8 cellular contexts compared by ENCODE assay signal in genomic region chr6:166488081-166488685, GRCh38.
DNase-seq lines count a peak whose midpoint lies in the region; ATAC-seq, FAIRE-seq and TF ChIP-seq lines count a peak whose summit lies in the region.

No MANE protein-coding gene starts in this region.

- H2AFZ ChIP-seq in keratinocyte (ENCODE audit: control insufficient read depth, low read length), result peak overlapping the region; percentile 40

- dilution Hi-C loops in keratinocyte (cut with MboI; ENCODE audit: extremely low pct_ligation_motif_present, low sequenced_read_pairs), result no loop called here

- H3K4me1 ChIP-seq in keratinocyte (ENCODE audit: control insufficient read depth, extremely low read depth, insufficient read depth, low read length), result no peaks in the 10 kb centered on the region

- no peaks in the 10 kb centered on the region for H3K9me3 ChIP-seq in keratinocyte (ENCODE audit: control insufficient read depth, low read depth, low read length)
- H3K9me3 ChIP-seq in MG63, result no peaks in the 10 kb centered on the region

- no peak overlapping the region for H3K27ac ChIP-seq in keratinocyte (ENCODE audit: control insufficient read depth, insufficient read depth, low read length)

- H3K36me3 ChIP-seq in keratinocyte (ENCODE audit: control insufficient read depth in 2 of 2, extremely low read depth in 1 of 2, insufficient read depth in 2 of 2, low read length in 2 of 2), result no peaks in the 10 kb centered on the region
- H3K36me3 ChIP-seq in MG63, result no peaks in the 10 kb centered on the region

- DNase-seq in GM12865 (ENCODE audit: low read depth), result peak; percentile 89
- DNase-seq in OCI-M1 (lab: John Stamatoyannopoulos, UW), result peak; percentile 23
- DNase-seq in activated naive CD4-positive, alpha-beta T cell (lab: John Stamatoyannopoulos, UW), result peak in 3 of 4 experiments; percentile 23 to 65 (median 52)
- DNase-seq in keratinocyte (ENCODE audit: low read depth, low spot score), result no peak
- peak; percentile 49 to 63 (median 51) for DNase-seq in stimulated activated CD4-positive, alpha-beta T cell treated with anti-CD3 and anti-CD28 coated beads, TNF-alpha, amount 100 ng/mL, for 24 hours (ENCODE audit: low read depth in 3 of 3)
- DNase-seq in retina, result no peak
- DNase-seq in MG63, result no peak

- H3K79me2 ChIP-seq in keratinocyte (ENCODE audit: control insufficient read depth, insufficient read depth, low read length), result no peaks in the 10 kb centered on the region

- no peak for TF ChIP-seq CTCF in GM12865 (IDR thresholded peaks at IDR 0.05; ENCODE audit: insufficient read depth, low read depth, low read length, missing control alignments)
- no peak for TF ChIP-seq CTCF in keratinocyte (optimal IDR thresholded peaks at IDR 0.05 in 1 of 3, IDR thresholded peaks at IDR 0.05 in 1 of 3, conservative IDR thresholded peaks at IDR 0.05 in 1 of 3; ENCODE audit: extremely low read depth in 1 of 3, insufficient read depth in 2 of 3, low read length in 3 of 3)

- H3K4me3 ChIP-seq in GM12865 (ENCODE audit: low read depth, low read length), result no peak overlapping the region
- H3K4me3 ChIP-seq in keratinocyte (ENCODE audit: control insufficient read depth in 2 of 3, extremely low read depth in 1 of 3, insufficient read depth in 2 of 3, low read depth in 1 of 3, low read length in 3 of 3), result no peak overlapping the region
- H3K4me3 ChIP-seq in MG63, result no peak overlapping the region

- H3K9ac ChIP-seq in keratinocyte (ENCODE audit: control insufficient read depth, extremely low read depth, insufficient read depth, low read length), result no peak overlapping the region

- no peaks in the 10 kb centered on the region for H4K20me1 ChIP-seq in keratinocyte (ENCODE audit: control insufficient read depth, extremely low read depth, insufficient read depth, low read length)

- ATAC-seq in HG02623 (IDR thresholded peaks at IDR 0.05; ENCODE audit: unreplicated experiment), result peak; percentile 92

- no peaks in the 10 kb centered on the region for H3K27me3 ChIP-seq in keratinocyte (ENCODE audit: control insufficient read depth, extremely low read depth, insufficient read depth, low read length)
- H3K27me3 ChIP-seq in MG63, result no peaks in the 10 kb centered on the region

- no peak overlapping the region for H3K4me2 ChIP-seq in keratinocyte (ENCODE audit: control insufficient read depth, extremely low read depth, insufficient read depth, low read depth, low read length)

- no peak for FAIRE-seq in keratinocyte (lab: Jason Lieb, UNC)

- no peaks in the 10 kb centered on the region for H3K9me1 ChIP-seq in keratinocyte (ENCODE audit: control insufficient read depth, extremely low read depth, insufficient read depth, low read length)

Comparison
In these comparisons a context has a peak if more than half of its experiments do, and no peak if none do; other contexts are left out.
1. DNase-seq: peak in GM12865 (single experiment), OCI-M1 (single experiment), activated naive CD4-positive, alpha-beta T cell (3 of 4) and stimulated activated CD4-positive, alpha-beta T cell treated with anti-CD3 and anti-CD28 coated beads, TNF-alpha, amount 100 ng/mL, for 24 hours (3 of 3); none in keratinocyte (single experiment), retina (single experiment) and MG63 (single experiment).